ENCODE assay signal across 25 cellular contexts in genomic region chr11:132587716-132588115, GRCh38.
"Had no signal": no experiment of that assay in that cellular context is flagged by ENCODE, and none has a peak within 500 bp of the region (broad histone marks: within the 10 kb centered on the region; RNA-seq: fewer than 3 reads in every experiment).

No MANE protein-coding gene starts in this region.

- H2AFZ ChIP-seq: neural progenitor cell, parathyroid adenoma had no signal

- H3K9me3 ChIP-seq: gastrocnemius medialis, lower lobe of right lung, suprapubic skin, transverse colon, vagina had no signal

- H3K4me2 ChIP-seq: neural progenitor cell, smooth muscle cell had no signal

- H3K9ac ChIP-seq: neural progenitor cell, parathyroid adenoma had no signal

- DNase-seq: cortex of kidney; dorsolateral prefrontal cortex; effector CD4-positive, alpha-beta T cell; gastrocnemius medialis; head of caudate nucleus; left ventricle myocardium superior; lower lobe of right lung; naive B cell; stimulated activated CD4-positive, alpha-beta T cell treated with anti-CD3 and anti-CD28 coated beads, Interleukin-12 subunit alpha, Interleukin-12 subunit beta, amount 100 ng/mL, for 4 hours; stimulated activated CD4-positive, alpha-beta T cell treated with anti-CD3 and anti-CD28 coated beads, Interleukin-1b, Interleukin-23, amount 100 ng/mL, for 48 hours; stimulated activated CD4-positive, alpha-beta T cell treated with anti-CD3 and anti-CD28 coated beads, Interleukin-4, amount 100 ng/mL, for 1 hour; stimulated activated CD8-positive, alpha-beta memory T cell treated with anti-CD3 and anti-CD28 coated beads, Interleukin-4, amount 100 ng/mL, for 48 hours; stimulated activated naive CD4-positive, alpha-beta T cell; stimulated activated naive CD8-positive, alpha-beta T cell treated with anti-CD3 and anti-CD28 coated beads, Interleukin-15, amount 100 ng/mL, for 72 hours; transverse colon had no signal

- H3K4me3 ChIP-seq: dorsolateral prefrontal cortex, gastrocnemius medialis, lower lobe of right lung, neural progenitor cell, smooth muscle cell, suprapubic skin, transverse colon, vagina had no signal

- FAIRE-seq: keratinocyte had no signal

- ATAC-seq: esophagus mucosa; gastrocnemius medialis; left ventricle myocardium superior; lower lobe of right lung; natural killer cell treated with Interleukin-12 subunit alpha and Interleukin-12 subunit beta and Interleukin-15 and Interleukin-18, amount 100 ng/mL, for 72 hours; sciatic nerve; stimulated activated naive CD8-positive, alpha-beta T cell treated with anti-CD3 and anti-CD28 coated beads, Interleukin-15, amount 100 ng/mL, for 72 hours had no signal

- H3K4me1 ChIP-seq: gastrocnemius medialis, neural progenitor cell, suprapubic skin, transverse colon, vagina had no signal

- H3K27me3 ChIP-seq: gastrocnemius medialis, neural progenitor cell, suprapubic skin, transverse colon, vagina had no signal

- H3K27ac ChIP-seq: epithelial cell of prostate, gastrocnemius medialis, lower lobe of right lung, neural progenitor cell, parathyroid adenoma, suprapubic skin, transverse colon, vagina had no signal

- H3K36me3 ChIP-seq: gastrocnemius medialis, lower lobe of right lung, neural progenitor cell, suprapubic skin, transverse colon, vagina had no signal

- H3K79me2 ChIP-seq: parathyroid adenoma had no signal
